Comparison of ENCODE assay signal across 8 cellular contexts in the genomic region with DNA sequence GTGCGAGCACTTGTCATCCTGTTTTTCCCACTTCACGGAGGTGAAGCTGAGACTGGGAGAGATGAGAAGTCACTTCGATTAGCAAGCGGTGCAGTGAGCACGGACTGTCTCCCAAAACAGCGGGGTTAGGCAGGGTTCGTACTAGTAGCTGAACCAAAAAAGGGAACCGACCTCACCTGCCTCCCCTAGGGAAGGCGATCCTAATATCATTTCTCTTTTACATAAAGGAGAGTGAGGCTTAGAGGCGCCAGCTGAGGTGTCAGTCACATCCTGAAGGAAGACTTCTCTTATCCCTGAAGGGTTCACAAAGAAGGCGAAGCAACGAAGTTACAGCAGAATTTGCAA. TPM values are rescaled to one million over a fixed set of nuclear protein-coding genes. Genes with fewer than 3 reads are reported as not detected.
DNase-seq lines count a peak whose midpoint lies in the region; ATAC-seq and TF ChIP-seq lines count a peak whose summit lies in the region.

No MANE protein-coding gene starts in this region.

- no peaks in the 10 kb centered on the region for H3K27me3 Mint-ChIP-seq in activated CD4-positive, alpha-beta T cell treated with anti-CD3 and anti-CD28 coated beads, Interleukin-2, amount 10 ng/mL, durations not matched to agents 24 days and 14 days
- H3K27me3 Mint-ChIP-seq in neural crest cell (ENCODE audit: low read depth), result peaks cover 19% of the 10 kb centered on the region

- ATAC-seq in HG03571 (IDR thresholded peaks at IDR 0.05; ENCODE audit: unreplicated experiment) (peak; percentile 1), HG03045 (IDR thresholded peaks at IDR 0.05; ENCODE audit: unreplicated experiment) (no peak)

- peak overlapping the region; percentile 96 for H3K4me3 Mint-ChIP-seq in activated CD4-positive, alpha-beta T cell treated with anti-CD3 and anti-CD28 coated beads, Interleukin-2, amount 10 ng/mL, durations not matched to agents 24 days and 14 days
- peak overlapping the region; percentile 99 for H3K4me3 Mint-ChIP-seq in neural crest cell

- H3K4me3 ChIP-seq in choroid plexus epithelial cell (ENCODE audit: low read depth, low read length), result peak overlapping the region; percentile 97

- no peak for DNase-seq in activated CD4-positive, alpha-beta T cell treated with anti-CD3 and anti-CD28 coated beads, Interleukin-2, amount 10 ng/mL, durations not matched to agents 24 days and 14 days
- DNase-seq in activated CD4-positive, alpha-beta T cell treated with anti-CD3 and anti-CD28 coated beads, Interleukin-2, amount 50 U/mL, for 4 hours, result no peak
- DNase-seq in choroid plexus epithelial cell (ENCODE audit: low read depth) (no peak), neural crest cell (ENCODE audit: low read depth, low spot score) (no peak), KG1 (lab: John Stamatoyannopoulos, UW) (no peak), DMS 273 treated with DMSO at 0.1 percent for 48 hours (lab: John Stamatoyannopoulos, UW) (no peak)

- intact Hi-C loops in activated CD4-positive, alpha-beta T cell treated with anti-CD3 and anti-CD28 coated beads, Interleukin-2, amount 10 ng/mL, durations not matched to agents 24 days and 14 days (cut with micrococcal nuclease), result no loop called here

- H3K9me3 Mint-ChIP-seq in activated CD4-positive, alpha-beta T cell treated with anti-CD3 and anti-CD28 coated beads, Interleukin-2, amount 10 ng/mL, durations not matched to agents 24 days and 14 days, result no peaks in the 10 kb centered on the region
- no peaks in the 10 kb centered on the region for H3K9me3 Mint-ChIP-seq in neural crest cell

- TF ChIP-seq CTCF in choroid plexus epithelial cell (conservative IDR thresholded peaks at IDR 0.05; ENCODE audit: low read depth, low read length), result no peak
- TF ChIP-seq CTCF in neural crest cell (conservative IDR thresholded peaks at IDR 0.05), result no peak

- H3K36me3 Mint-ChIP-seq in activated CD4-positive, alpha-beta T cell treated with anti-CD3 and anti-CD28 coated beads, Interleukin-2, amount 10 ng/mL, durations not matched to agents 24 days and 14 days (ENCODE audit: low read depth), result peaks cover 26% of the 10 kb centered on the region
- H3K36me3 Mint-ChIP-seq in neural crest cell (ENCODE audit: low read depth), result peaks cover 6% of the 10 kb centered on the region

- peaks cover 22% of the 10 kb centered on the region for H3K4me1 Mint-ChIP-seq in activated CD4-positive, alpha-beta T cell treated with anti-CD3 and anti-CD28 coated beads, Interleukin-2, amount 10 ng/mL, durations not matched to agents 24 days and 14 days
- H3K4me1 Mint-ChIP-seq in neural crest cell, result peaks cover 29% of the 10 kb centered on the region

- H3K27ac Mint-ChIP-seq in activated CD4-positive, alpha-beta T cell treated with anti-CD3 and anti-CD28 coated beads, Interleukin-2, amount 10 ng/mL, durations not matched to agents 24 days and 14 days, result peak overlapping the region; percentile 93
- H3K27ac Mint-ChIP-seq in neural crest cell (ENCODE audit: unreplicated experiment), result no peak overlapping the region

RNA-seq across cellular contexts. Expression of gene KIAA1191, which starts 0.5 kb away (rescaled TPM):
- total RNA-seq in activated CD4-positive, alpha-beta T cell treated with anti-CD3 and anti-CD28 coated beads, Interleukin-2, amount 10 ng/mL, durations not matched to agents 24 days and 14 days, result 55.5 and 59.7 TPM in 2 replicates
- 112 and 118 TPM in 2 replicates for total RNA-seq in neural crest cell

RNA-seq across cellular contexts. Expression of gene ARL10, which starts 3.2 kb away (rescaled TPM):
- total RNA-seq in activated CD4-positive, alpha-beta T cell treated with anti-CD3 and anti-CD28 coated beads, Interleukin-2, amount 10 ng/mL, durations not matched to agents 24 days and 14 days, result 18.1 and 22.2 TPM in 2 replicates
- 37.2 and 40.0 TPM in 2 replicates for total RNA-seq in neural crest cell

RNA-seq across cellular contexts. Expression of gene NOP16, which starts 26.3 kb away (rescaled TPM):
- 109 and 114 TPM in 2 replicates for total RNA-seq in activated CD4-positive, alpha-beta T cell treated with anti-CD3 and anti-CD28 coated beads, Interleukin-2, amount 10 ng/mL, durations not matched to agents 24 days and 14 days
- total RNA-seq in neural crest cell, result 40.9 and 42.4 TPM in 2 replicates

RNA-seq across cellular contexts. Expression of gene HIGD2A, which starts 26.5 kb away (rescaled TPM):
- 96.4 and 104 TPM in 2 replicates for total RNA-seq in activated CD4-positive, alpha-beta T cell treated with anti-CD3 and anti-CD28 coated beads, Interleukin-2, amount 10 ng/mL, durations not matched to agents 24 days and 14 days
- total RNA-seq in neural crest cell, result 91.2 and 92.5 TPM in 2 replicates

RNA-seq across cellular contexts. Expression of gene CLTB, which starts 54.3 kb away (rescaled TPM):
- 71.5 and 76.2 TPM in 2 replicates for total RNA-seq in activated CD4-positive, alpha-beta T cell treated with anti-CD3 and anti-CD28 coated beads, Interleukin-2, amount 10 ng/mL, durations not matched to agents 24 days and 14 days
- total RNA-seq in neural crest cell, result 31.6 and 36.0 TPM in 2 replicates
